8 cellular contexts compared by ENCODE assay signal in genomic region chr13:46552888-46553520, GRCh38. TPM values are rescaled to one million over a fixed set of nuclear protein-coding genes. Genes with fewer than 3 reads are reported as not detected.
A peak's percentile ranks its signal among the peaks of the same experiment; 100 is the strongest.
DNase-seq lines count a peak whose midpoint lies in the region; ATAC-seq and TF ChIP-seq lines count a peak whose summit lies in the region.

TSS of gene LRCH1 (plus strand) at chr13:46553170. CDS start at chr13:46553397, 227 bp downstream.

- TF ChIP-seq POLR2A in GM19193 (IDR thresholded peaks at IDR 0.05; ENCODE audit: extremely low read depth, insufficient read depth, insufficient read length), result peak; percentile 46

- ATAC-seq in HG03439 (IDR thresholded peaks at IDR 0.05; ENCODE audit: unreplicated experiment) (peak; percentile 52), left lobe of liver (peak; percentile 85)

- peak; percentile 94 for DNase-seq in AG08396 (ENCODE audit: low spot score)
- DNase-seq in NCI-H748 treated with DMSO at 0.1 percent for 48 hours (lab: John Stamatoyannopoulos, UW), result peak; percentile 82
- DNase-seq in activated CD4-positive, alpha-beta T cell treated with anti-CD3 and anti-CD28 coated beads, Interleukin-2, amount 50 U/mL, for 1 hour, result peak; percentile 85
- peak; percentile 52 for DNase-seq in cortex of kidney (lab: John Stamatoyannopoulos, UW)
- peak; percentile 86 for DNase-seq in left lobe of liver (ENCODE audit: low spot score)
- DNase-seq in stimulated activated CD4-positive, alpha-beta T cell treated with anti-CD3 and anti-CD28 coated beads, Interleukin-2, amount 100 ng/mL, for 4 hours (ENCODE audit: low read depth), result peak; percentile 86

RNA-seq across cellular contexts. Expression of gene LRCH1, which starts in this region (rescaled TPM):
- 6.0 TPM for total RNA-seq in left lobe of liver

Comparison
In these comparisons a context has a peak if more than half of its experiments do, and no peak if none do; other contexts are left out.
1. Peak in every context shown above with its lines: DNase-seq and ATAC-seq.